ENCODE assay signal across 21 cellular contexts in the genomic region with DNA sequence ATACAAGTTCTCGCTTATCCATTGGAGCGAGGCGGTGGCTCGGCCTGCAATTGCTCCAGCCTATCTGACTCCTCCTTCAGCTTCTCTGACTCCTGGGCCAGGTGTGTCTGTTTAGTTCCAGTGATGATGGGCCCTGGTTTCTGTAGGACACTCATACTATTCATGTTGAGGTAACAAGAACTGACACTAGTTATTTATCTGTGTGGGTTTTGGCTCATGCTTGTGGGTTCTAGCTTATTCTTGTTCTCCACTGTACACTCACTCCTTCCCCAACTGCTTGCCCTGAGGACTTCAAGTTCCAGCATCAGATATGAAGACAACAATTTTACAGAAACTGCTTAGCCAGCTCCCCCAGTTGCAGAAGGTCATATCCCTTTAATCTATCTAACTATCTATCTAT. TPM values are rescaled to one million over a fixed set of nuclear protein-coding genes. Genes with fewer than 3 reads are reported as not detected.
DNase-seq lines count a peak whose midpoint lies in the region; ATAC-seq, FAIRE-seq and TF ChIP-seq lines count a peak whose summit lies in the region.
"Had no signal": no experiment of that assay in that cellular context is flagged by ENCODE, and none has a peak within 500 bp of the region (broad histone marks: within the 10 kb centered on the region; RNA-seq: fewer than 3 reads in every experiment).

No MANE protein-coding gene starts in this region.

- dilution Hi-C loops in keratinocyte (cut with MboI; ENCODE audit: extremely low pct_ligation_motif_present, low sequenced_read_pairs): no loop called here

- H3K27me3 ChIP-seq in keratinocyte (ENCODE audit: control insufficient read depth, extremely low read depth, insufficient read depth, low read length): no peaks in the 10 kb centered on the region
- H3K27me3 ChIP-seq in WERI-Rb-1 (ENCODE audit: insufficient read depth, low read depth, severe bottlenecking): no peaks in the 10 kb centered on the region
- H3K27me3 ChIP-seq: BLaER1 had no signal

- TF ChIP-seq CTCF in keratinocyte (optimal IDR thresholded peaks at IDR 0.05 in 1 of 3, IDR thresholded peaks at IDR 0.05 in 1 of 3, conservative IDR thresholded peaks at IDR 0.05 in 1 of 3; ENCODE audit: extremely low read depth in 1 of 3, insufficient read depth in 2 of 3, low read length in 3 of 3): no peak
- no peak for TF ChIP-seq CTCF in WERI-Rb-1 (IDR thresholded peaks at IDR 0.05; ENCODE audit: low read depth, low read length)

- no peaks in the 10 kb centered on the region for H3K36me3 ChIP-seq in keratinocyte (ENCODE audit: control insufficient read depth in 2 of 2, extremely low read depth in 1 of 2, insufficient read depth in 2 of 2, low read length in 2 of 2)
- H3K36me3 ChIP-seq in WERI-Rb-1: no peaks in the 10 kb centered on the region
- H3K36me3 ChIP-seq: BLaER1 had no signal

- no peak overlapping the region for H3K4me3 ChIP-seq in keratinocyte (ENCODE audit: control insufficient read depth in 2 of 3, extremely low read depth in 1 of 3, insufficient read depth in 2 of 3, low read depth in 1 of 3, low read length in 3 of 3)
- no peak overlapping the region for H3K4me3 ChIP-seq in WERI-Rb-1 (ENCODE audit: low read depth, low read length)
- H3K4me3 ChIP-seq: BLaER1, GM23338 had no signal

- no peak overlapping the region for H2AFZ ChIP-seq in keratinocyte (ENCODE audit: control insufficient read depth, low read length)
- H2AFZ ChIP-seq: GM23338 had no signal

- H3K36me3 Mint-ChIP-seq in activated CD8-positive, alpha-beta memory T cell treated with anti-CD3 and anti-CD28 coated beads, Interleukin-2, amount 10 ng/mL, durations not matched to agents 7 days and 5 days: peaks cover 19% of the 10 kb centered on the region

- H4K20me1 ChIP-seq in keratinocyte (ENCODE audit: control insufficient read depth, extremely low read depth, insufficient read depth, low read length): no peaks in the 10 kb centered on the region
- H4K20me1 ChIP-seq: BLaER1 had no signal

- no peak for FAIRE-seq in keratinocyte (lab: Jason Lieb, UNC)
- FAIRE-seq: GM12892, GM18507, H54 had no signal

- CTCF ChIA-PET in activated CD8-positive, alpha-beta memory T cell treated with anti-CD3 and anti-CD28 coated beads, Interleukin-2, amount 10 ng/mL, durations not matched to agents 7 days and 5 days (lab: Charles Lee): interaction anchor here (0.7 to 1.4 kb wide), 4 partner anchors 10 to 243 kb away, joined by 3 to 6 read pairs (median 4); no protein-coding TSS in a partner anchor

- H3K4me3 Mint-ChIP-seq in activated CD8-positive, alpha-beta memory T cell treated with anti-CD3 and anti-CD28 coated beads, Interleukin-2, amount 10 ng/mL, durations not matched to agents 7 days and 5 days: no peak overlapping the region
- no peak overlapping the region for H3K4me3 Mint-ChIP-seq in stimulated activated naive CD8-positive, alpha-beta T cell treated with anti-CD3 and anti-CD28 coated beads, Interleukin-15, amount 100 ng/mL, for 72 hours
- H3K4me3 Mint-ChIP-seq: CD14-positive monocyte; CD4-positive, alpha-beta memory T cell; GM23338 had no signal

- peak; percentile 20 for ATAC-seq in activated CD8-positive, alpha-beta memory T cell treated with anti-CD3 and anti-CD28 coated beads, Interleukin-2, amount 10 ng/mL, durations not matched to agents 7 days and 5 days
- peak; percentile 37 for ATAC-seq in stimulated activated naive CD8-positive, alpha-beta T cell treated with anti-CD3 and anti-CD28 coated beads, Interleukin-15, amount 100 ng/mL, for 72 hours
- no peak for ATAC-seq in stimulated activated naive CD8-positive, alpha-beta T cell treated with anti-CD3 and anti-CD28 coated beads, Interleukin-15, Interleukin-2, amounts not matched to agents 100 U/mL and 50 U/mL, for 24 hours
- ATAC-seq: GM23338 had no signal

- H3K4me1 ChIP-seq in keratinocyte (ENCODE audit: control insufficient read depth, extremely low read depth, insufficient read depth, low read length): peaks cover 2% of the 10 kb centered on the region
- H3K4me1 ChIP-seq: BLaER1 had no signal

- no peaks in the 10 kb centered on the region for H3K79me2 ChIP-seq in keratinocyte (ENCODE audit: control insufficient read depth, insufficient read depth, low read length)

- H3K27me3 Mint-ChIP-seq in activated CD8-positive, alpha-beta memory T cell treated with anti-CD3 and anti-CD28 coated beads, Interleukin-2, amount 10 ng/mL, durations not matched to agents 7 days and 5 days: no peaks in the 10 kb centered on the region
- H3K27me3 Mint-ChIP-seq in stimulated activated naive CD8-positive, alpha-beta T cell treated with anti-CD3 and anti-CD28 coated beads, Interleukin-15, amount 100 ng/mL, for 72 hours: no peaks in the 10 kb centered on the region
- H3K27me3 Mint-ChIP-seq: CD4-positive, alpha-beta memory T cell had no signal

- no peaks in the 10 kb centered on the region for H3K9me1 ChIP-seq in keratinocyte (ENCODE audit: control insufficient read depth, extremely low read depth, insufficient read depth, low read length)

- H3K9me3 ChIP-seq in keratinocyte (ENCODE audit: control insufficient read depth, low read depth, low read length) (no peaks in the 10 kb centered on the region), WERI-Rb-1 (ENCODE audit: severe bottlenecking) (no peaks in the 10 kb centered on the region)

- no peak for DNase-seq in activated CD8-positive, alpha-beta memory T cell treated with anti-CD3 and anti-CD28 coated beads, Interleukin-2, amount 10 ng/mL, durations not matched to agents 7 days and 5 days
- DNase-seq in activated CD8-positive, alpha-beta memory T cell treated with anti-CD3 and anti-CD28 coated beads, Interleukin-2, amount 50 U/mL, for 48 hours: no peak
- no peak for DNase-seq in stimulated activated naive CD8-positive, alpha-beta T cell treated with anti-CD3 and anti-CD28 coated beads, Interleukin-15, amount 100 ng/mL, for 72 hours
- no peak for DNase-seq in stimulated activated naive CD8-positive, alpha-beta T cell treated with anti-CD3 and anti-CD28 coated beads, Interleukin-15, Interleukin-2, amounts not matched to agents 100 U/mL and 50 U/mL, for 24 hours
- peak; percentile 21 for DNase-seq in keratinocyte (ENCODE audit: low read depth, low spot score)
- no peak for DNase-seq in middle frontal gyrus (ENCODE audit: extremely low spot score, low spot score)
- DNase-seq in WERI-Rb-1: no peak
- DNase-seq in NOMO-1 (lab: John Stamatoyannopoulos, UW; ENCODE audit: unreplicated experiment in 2 of 2): no peak
- DNase-seq: 8988T; CD4-positive, alpha-beta memory T cell; DMS153; DMS79; GDM1; HCEC 1CT had no signal

- no peak overlapping the region for H3K27ac Mint-ChIP-seq in activated CD8-positive, alpha-beta memory T cell treated with anti-CD3 and anti-CD28 coated beads, Interleukin-2, amount 10 ng/mL, durations not matched to agents 7 days and 5 days
- no peak overlapping the region for H3K27ac Mint-ChIP-seq in stimulated activated naive CD8-positive, alpha-beta T cell treated with anti-CD3 and anti-CD28 coated beads, Interleukin-15, amount 100 ng/mL, for 72 hours
- H3K27ac Mint-ChIP-seq: CD14-positive monocyte, GM23338 had no signal

- no peaks in the 10 kb centered on the region for H3K9me3 Mint-ChIP-seq in activated CD8-positive, alpha-beta memory T cell treated with anti-CD3 and anti-CD28 coated beads, Interleukin-2, amount 10 ng/mL, durations not matched to agents 7 days and 5 days (ENCODE audit: low read depth)
- peaks cover 0 to 8% of the 10 kb centered on the region in 2 donors for H3K9me3 Mint-ChIP-seq in stimulated activated naive CD8-positive, alpha-beta T cell treated with anti-CD3 and anti-CD28 coated beads, Interleukin-15, amount 100 ng/mL, for 72 hours

- H3K27ac ChIP-seq in keratinocyte (ENCODE audit: control insufficient read depth, insufficient read depth, low read length) (no peak overlapping the region), WERI-Rb-1 (no peak overlapping the region)
- H3K27ac ChIP-seq: BLaER1, HL-60 had no signal

- H3K4me2 ChIP-seq in keratinocyte (ENCODE audit: control insufficient read depth, extremely low read depth, insufficient read depth, low read depth, low read length): no peak overlapping the region
- H3K4me2 ChIP-seq: BLaER1, GM23338 had no signal

- H3K4me1 Mint-ChIP-seq in activated CD8-positive, alpha-beta memory T cell treated with anti-CD3 and anti-CD28 coated beads, Interleukin-2, amount 10 ng/mL, durations not matched to agents 7 days and 5 days: peaks cover 9% of the 10 kb centered on the region
- no peaks in the 10 kb centered on the region for H3K4me1 Mint-ChIP-seq in stimulated activated naive CD8-positive, alpha-beta T cell treated with anti-CD3 and anti-CD28 coated beads, Interleukin-15, amount 100 ng/mL, for 72 hours
- H3K4me1 Mint-ChIP-seq: CD14-positive monocyte; CD4-positive, alpha-beta memory T cell had no signal

- H3K9ac ChIP-seq in keratinocyte (ENCODE audit: control insufficient read depth, extremely low read depth, insufficient read depth, low read length): no peak overlapping the region
- H3K9ac ChIP-seq: BLaER1 had no signal

RNA-seq across cellular contexts. Expression of gene TBX19, which starts 48.3 kb away (rescaled TPM):
- 1 to 10 TPM; 2.0 to 3.6 TPM for total RNA-seq in activated CD8-positive, alpha-beta memory T cell treated with anti-CD3 and anti-CD28 coated beads, Interleukin-2, amount 10 ng/mL, durations not matched to agents 7 days and 5 days
- polyA plus RNA-seq in keratinocyte: 0.65 to 1.2 TPM (median 0.93 TPM) in 3 replicates
- polyA plus RNA-seq in keratinocyte (2011; ENCODE audit: low read depth): 1.5 TPM
- 0.44 and 0.56 TPM in 2 replicates for polyA plus RNA-seq in keratinocyte (2011; cell fraction: cytosol; rRNA removed)
- polyA plus RNA-seq in keratinocyte (2011; cell fraction: nucleus; rRNA removed): 2.9 and 3.1 TPM in 2 replicates
- 0.25 and 3.9 TPM in 2 replicates for polyA plus RNA-seq in keratinocyte (2012; ENCODE audit: low replicate concordance)
- 0.79 to 0.93 TPM (median 0.92 TPM) in 3 replicates for polyA minus RNA-seq in keratinocyte
- polyA minus RNA-seq in keratinocyte (2011; cell fraction: cytosol; rRNA and poly(A)+ RNA removed): not detected
- polyA minus RNA-seq in keratinocyte (2011; cell fraction: nucleus; rRNA and poly(A)+ RNA removed): 1.4 and 2.3 TPM in 2 replicates
